ENCODE assay signal across 25 cellular contexts in genomic region chr10:112208292-112208691, GRCh38. TPM values are rescaled to one million over a fixed set of nuclear protein-coding genes. Genes with fewer than 3 reads are reported as not detected.
DNase-seq lines count a peak whose midpoint lies in the region; ATAC-seq and TF ChIP-seq lines count a peak whose summit lies in the region.
"Had no signal": no experiment of that assay in that cellular context is flagged by ENCODE, and none has a peak within 500 bp of the region (broad histone marks: within the 10 kb centered on the region; RNA-seq: fewer than 3 reads in every experiment).

No MANE protein-coding gene starts in this region.

- no peaks in the 10 kb centered on the region for H3K27me3 ChIP-seq in BE2C
- no peaks in the 10 kb centered on the region for H3K27me3 ChIP-seq in adipocyte (replicated peaks; ENCODE audit: control insufficient read depth, insufficient read depth, low read length)
- H3K27me3 ChIP-seq in thoracic aorta (replicated peaks; ENCODE audit: insufficient read depth): no peaks in the 10 kb centered on the region
- H3K27me3 ChIP-seq: breast epithelium, transverse colon had no signal

- no peak for DNase-seq in BE2C
- peak; percentile 12 for DNase-seq in adipocyte (ENCODE audit: low read depth)
- peak; percentile 48 for DNase-seq in fibroblast of mammary gland (ENCODE audit: low read depth)
- DNase-seq in thoracic aorta (ENCODE audit: low spot score): no peak
- no peak for DNase-seq in NOMO-1 treated with DMSO at 0.1 percent for 48 hours (lab: John Stamatoyannopoulos, UW; ENCODE audit: unreplicated experiment)
- DNase-seq: activated CD4-positive, alpha-beta T cell treated with anti-CD3 and anti-CD28 coated beads, Interleukin-2, amount 10 ng/mL, durations not matched to agents 7 days and 5 days; activated naive CD4-positive, alpha-beta T cell; activated T-cell treated with anti-CD3 and anti-CD28 coated beads, Interleukin-2, amount 50 U/mL, for 48 hours; cortex of kidney; DND-41; naive thymus-derived CD8-positive, alpha-beta T cell; NCI-H1105 treated with DMSO at 0.1 percent for 48 hours; NCI-H1930; NCI-H526 treated with DMSO at 0.1 percent for 48 hours; nucleus accumbens; SIG-M5; SW 1271; T-helper 9 cell; transverse colon; WERI-Rb-1 had no signal

- no peaks in the 10 kb centered on the region for H3K9me3 ChIP-seq in BE2C
- H3K9me3 ChIP-seq in adipocyte (ENCODE audit: control insufficient read depth, low read length): no peaks in the 10 kb centered on the region
- no peaks in the 10 kb centered on the region for H3K9me3 ChIP-seq in thoracic aorta
- H3K9me3 ChIP-seq: breast epithelium, transverse colon had no signal

- no peak for TF ChIP-seq CTCF in BE2C (IDR thresholded peaks at IDR 0.05; ENCODE audit: low read depth, low read length)
- TF ChIP-seq CTCF in fibroblast of mammary gland (conservative IDR thresholded peaks at IDR 0.05; ENCODE audit: control insufficient read depth, insufficient read depth, low read depth, low read length): no peak
- no peak for TF ChIP-seq CTCF in thoracic aorta (IDR thresholded peaks at IDR 0.05)

- H3K4me1 ChIP-seq in BE2C: peaks cover 26% of the 10 kb centered on the region
- H3K4me1 ChIP-seq in adipocyte (ENCODE audit: control insufficient read depth, insufficient read depth, low read length): peaks cover 30% of the 10 kb centered on the region
- peaks cover 13 to 29% of the 10 kb centered on the region in 2 donors for H3K4me1 ChIP-seq in thoracic aorta (ENCODE audit: control insufficient read depth in 1 of 2, low read depth in 2 of 2)
- H3K4me1 ChIP-seq: breast epithelium, transverse colon had no signal

- H3K4me3 ChIP-seq in BE2C (ENCODE audit: low read depth, low read length) (peak overlapping the region; percentile 50), adipocyte (ENCODE audit: low read length) (peak overlapping the region; percentile 53), fibroblast of mammary gland (ENCODE audit: control insufficient read depth, low read depth, low read length) (no peak overlapping the region), thoracic aorta (no peak overlapping the region)
- H3K4me3 ChIP-seq: breast epithelium, K562, skin epidermis, transverse colon had no signal

- H3K36me3 ChIP-seq in BE2C (peaks cover 26% of the 10 kb centered on the region), adipocyte (ENCODE audit: control insufficient read depth, insufficient read depth, low read length, severe bottlenecking) (peaks cover 22% of the 10 kb centered on the region), thoracic aorta (no peaks in the 10 kb centered on the region)
- H3K36me3 ChIP-seq: breast epithelium, transverse colon, WERI-Rb-1 had no signal

- H3K9ac ChIP-seq in adipocyte (ENCODE audit: low read length): peak overlapping the region; percentile 89

- ATAC-seq in thoracic aorta (ENCODE audit: insufficient number of reproducible peaks, low FRiP score, low read depth) (no peak), GM21367 (IDR thresholded peaks at IDR 0.05; ENCODE audit: unreplicated experiment) (no peak), HG03469 (IDR thresholded peaks at IDR 0.05; ENCODE audit: unreplicated experiment) (no peak)
- ATAC-seq: K562; naive thymus-derived CD8-positive, alpha-beta T cell had no signal

- peak overlapping the region; percentile 62 to 68 for H3K27ac ChIP-seq in thoracic aorta
- H3K27ac ChIP-seq: breast epithelium, skin epidermis, transverse colon, WERI-Rb-1 had no signal

RNA-seq across cellular contexts. Expression of gene GPAM, which starts 24.7 kb away (rescaled TPM):
- polyA plus RNA-seq in BE2C (2012; ENCODE audit: insufficient read depth, insufficient read length, low read depth): 16.0 TPM
- total RNA-seq in thoracic aorta: 10 to 100 TPM in 1 of 2 donors, 1 to 10 TPM in 1; 8.5 to 11.2 TPM

Comparison
In these comparisons a context has a peak if more than half of its experiments do, and no peak if none do; other contexts are left out.
1. DNase-seq: peak in adipocyte (single experiment) and fibroblast of mammary gland (single experiment); none in BE2C (single experiment), thoracic aorta (single experiment) and NOMO-1 treated with DMSO at 0.1 percent for 48 hours (single experiment).
2. H3K4me3 ChIP-seq: peak in BE2C (single experiment) and adipocyte (single experiment); none in fibroblast of mammary gland (single experiment) and thoracic aorta (single experiment).